Comparison of ENCODE assay signal across 13 cellular contexts in genomic region chr1:37875833-37876232, GRCh38. TPM values are rescaled to one million over a fixed set of nuclear protein-coding genes. Genes with fewer than 3 reads are reported as not detected.
DNase-seq lines count a peak whose midpoint lies in the region; ATAC-seq, FAIRE-seq and TF ChIP-seq lines count a peak whose summit lies in the region.
"Had no signal": no experiment of that assay in that cellular context is flagged by ENCODE, and none has a peak within 500 bp of the region (broad histone marks: within the 10 kb centered on the region; RNA-seq: fewer than 3 reads in every experiment).

No MANE protein-coding gene starts in this region.

- no peak overlapping the region for H3K27ac Mint-ChIP-seq in HFFc6
- H3K27ac Mint-ChIP-seq in activated CD8-positive, alpha-beta T cell treated with anti-CD3 and anti-CD28 coated beads for 36 hours: no peak overlapping the region
- H3K27ac Mint-ChIP-seq: activated CD4-positive, alpha-beta T cell treated with anti-CD3 and anti-CD28 coated beads for 36 hours; CD4-positive, alpha-beta T cell had no signal

- POLR2A ChIA-PET in AG04450 (lab: Yijun Ruan, JAX): interaction anchor here (0.7 kb wide), 1 partner anchor 16 kb away, joined by 7 read pairs; no protein-coding TSS in a partner anchor
- POLR2A ChIA-PET in activated CD8-positive, alpha-beta T cell treated with anti-CD3 and anti-CD28 coated beads for 36 hours (lab: Charles Lee): interaction anchor here (0.6 to 0.9 kb wide), 2 partner anchors 16 to 183 kb away, joined by 3 to 4 read pairs; partner anchors contain the start of gene MTF1

- peak; percentile 26 for FAIRE-seq in TTC549 (lab: Jason Lieb, UNC)

- CTCF ChIA-PET in AG04450 (lab: Charles Lee): interaction anchor here (0.6 to 7.2 kb wide), 8 partner anchors 10 to 59 kb away, joined by 3 to 70 read pairs (median 6); partner anchors contain the start of gene MTF1
- CTCF ChIA-PET in activated CD8-positive, alpha-beta T cell treated with anti-CD3 and anti-CD28 coated beads for 36 hours (lab: Charles Lee): interaction anchor here (1.1 to 1.5 kb wide), 2 partner anchors 11 to 16 kb away, joined by 5 to 8 read pairs; partner anchors contain the start of gene MTF1

- H3K36me3 Mint-ChIP-seq in HFFc6 (ENCODE audit: low read depth): peaks cover 26% of the 10 kb centered on the region; the same call in 1 of the 2 replicates
- H3K36me3 Mint-ChIP-seq in activated CD8-positive, alpha-beta T cell treated with anti-CD3 and anti-CD28 coated beads for 36 hours (ENCODE audit: low read depth): peaks cover 17% of the 10 kb centered on the region

- ATAC-seq in foreskin keratinocyte (peak; percentile 40), GM19324 (IDR thresholded peaks at IDR 0.05; ENCODE audit: low FRiP score, unreplicated experiment) (no peak)
- no peak for ATAC-seq in activated CD8-positive, alpha-beta T cell treated with anti-CD3 and anti-CD28 coated beads for 36 hours
- ATAC-seq: activated CD4-positive, alpha-beta T cell treated with anti-CD3 and anti-CD28 coated beads for 36 hours had no signal

- intact Hi-C loops in activated CD8-positive, alpha-beta T cell treated with anti-CD3 and anti-CD28 coated beads for 36 hours (cut with micrococcal nuclease): no loop called here

- no peaks in the 10 kb centered on the region for H3K27me3 Mint-ChIP-seq in HFFc6 (ENCODE audit: insufficient read depth)
- H3K27me3 Mint-ChIP-seq in activated CD8-positive, alpha-beta T cell treated with anti-CD3 and anti-CD28 coated beads for 36 hours: no peaks in the 10 kb centered on the region
- H3K27me3 Mint-ChIP-seq: activated CD4-positive, alpha-beta T cell treated with anti-CD3 and anti-CD28 coated beads for 36 hours; CD4-positive, alpha-beta T cell had no signal

- H3K9me3 Mint-ChIP-seq in HFFc6: no peaks in the 10 kb centered on the region
- no peaks in the 10 kb centered on the region for H3K9me3 Mint-ChIP-seq in activated CD8-positive, alpha-beta T cell treated with anti-CD3 and anti-CD28 coated beads for 36 hours
- H3K9me3 Mint-ChIP-seq: CD4-positive, alpha-beta T cell had no signal

- no peaks in the 10 kb centered on the region for H3K9me3 ChIP-seq in AG04450 (ENCODE audit: control insufficient read depth, insufficient read depth, low read length)
- H3K9me3 ChIP-seq: prostate gland had no signal

- H3K4me3 Mint-ChIP-seq in HFFc6: no peak overlapping the region
- no peak overlapping the region for H3K4me3 Mint-ChIP-seq in activated CD8-positive, alpha-beta T cell treated with anti-CD3 and anti-CD28 coated beads for 36 hours
- H3K4me3 Mint-ChIP-seq: activated CD4-positive, alpha-beta T cell treated with anti-CD3 and anti-CD28 coated beads for 36 hours; CD4-positive, alpha-beta T cell had no signal

- H3K4me3 ChIP-seq in AG04450 (ENCODE audit: low read depth, low read length): no peak overlapping the region
- H3K4me3 ChIP-seq: prostate gland had no signal

- DNase-seq in AG04450 (ENCODE audit: low read depth, low spot score): no peak
- peak; percentile 49 for DNase-seq in HFFc6
- peak in 1 of 2 donors; percentile 9 for DNase-seq in foreskin keratinocyte
- DNase-seq in NCI-H1092 (lab: John Stamatoyannopoulos, UW): no peak
- DNase-seq in stimulated activated CD4-positive, alpha-beta T cell treated with anti-CD3 and anti-CD28 coated beads, Interleukin-1b, Interleukin-23, amount 100 ng/mL, for 48 hours: no peak
- no peak for DNase-seq in activated CD8-positive, alpha-beta T cell treated with anti-CD3 and anti-CD28 coated beads for 36 hours
- DNase-seq: activated CD4-positive, alpha-beta T cell treated with anti-CD3 and anti-CD28 coated beads for 36 hours; CD4-positive, alpha-beta T cell; NCI-H187 treated with DMSO at 0.1 percent for 48 hours; SHP77 had no signal

- H3K4me1 Mint-ChIP-seq in HFFc6 (ENCODE audit: low read depth): no peaks in the 10 kb centered on the region
- H3K4me1 Mint-ChIP-seq in activated CD8-positive, alpha-beta T cell treated with anti-CD3 and anti-CD28 coated beads for 36 hours (ENCODE audit: low read depth): no peaks in the 10 kb centered on the region
- H3K4me1 Mint-ChIP-seq: activated CD4-positive, alpha-beta T cell treated with anti-CD3 and anti-CD28 coated beads for 36 hours had no signal

- H3K27me3 ChIP-seq in AG04450 (ENCODE audit: control insufficient read depth, insufficient read depth, low read length): no peaks in the 10 kb centered on the region
- no peaks in the 10 kb centered on the region for H3K27me3 ChIP-seq in foreskin keratinocyte

- H3K27ac ChIP-seq in AG04450 (ENCODE audit: low read depth, low read length): no peak overlapping the region
- H3K27ac ChIP-seq in foreskin keratinocyte: no peak overlapping the region
- H3K27ac ChIP-seq: prostate gland had no signal

- TF ChIP-seq CTCF in AG04450 (IDR thresholded peaks at IDR 0.05; ENCODE audit: low read depth, low read length) (peak; percentile 18), HFFc6 (IDR thresholded peaks at IDR 0.05) (peak; percentile 59), foreskin keratinocyte (conservative IDR thresholded peaks at IDR 0.05) (peak; percentile 42)
- no peak for TF ChIP-seq CTCF in activated CD8-positive, alpha-beta T cell treated with anti-CD3 and anti-CD28 coated beads for 36 hours (IDR thresholded peaks at IDR 0.05)

- H3K4me1 ChIP-seq in foreskin keratinocyte: no peaks in the 10 kb centered on the region
- H3K4me1 ChIP-seq: prostate gland had no signal

RNA-seq across cellular contexts. Expression of gene MTF1, which starts 16.4 kb away (rescaled TPM):
- polyA plus RNA-seq in AG04450 (2011; rRNA removed) (6.8 and 8.6 TPM in 2 replicates), foreskin keratinocyte (1.9 and 2.2 TPM in 2 replicates)
- polyA minus RNA-seq in AG04450 (2011; rRNA and poly(A)+ RNA removed): 11.2 and 13.0 TPM in 2 replicates
- total RNA-seq in HFFc6 (2021; fragmentation: NEBNext Ultra II Directional; extraction: Animal tissue kit (Norgen Biotek cat#: 25700)): 10 to 100 TPM; 20.2 to 24.4 (median 22.2) TPM
- total RNA-seq in foreskin keratinocyte: 7.9 and 8.6 TPM in 2 replicates
- 10 to 100 TPM; 17.7 to 21.3 TPM for total RNA-seq in activated CD8-positive, alpha-beta T cell treated with anti-CD3 and anti-CD28 coated beads for 36 hours
